In genomic region chr6:15663057-15663638, GRCh38 we compare ENCODE assay signal across 8 cellular contexts. TPM values are rescaled to one million over a fixed set of nuclear protein-coding genes. Genes with fewer than 3 reads are reported as not detected.
A peak's percentile ranks its signal among the peaks of the same experiment; 100 is the strongest.
DNase-seq lines count a peak whose midpoint lies in the region; ATAC-seq and TF ChIP-seq lines count a peak whose summit lies in the region.

No MANE protein-coding gene starts in this region.

- no peaks in the 10 kb centered on the region for H3K27me3 ChIP-seq in hepatocyte

- no peak for ATAC-seq in HG02588 (IDR thresholded peaks at IDR 0.05; ENCODE audit: unreplicated experiment)

- H3K4me1 Mint-ChIP-seq in activated naive CD4-positive, alpha-beta T cell treated with anti-CD3 and anti-CD28 coated beads, Interleukin-2, amount 10 ng/mL, durations not matched to agents 7 days and 5 days, result peaks cover 30% of the 10 kb centered on the region
- H3K4me1 Mint-ChIP-seq in activated T-helper 1 cell treated with anti-CD3 and anti-CD28 coated beads, Interleukin-12 subunit alpha, Interleukin-12 subunit beta, Interleukin-2, Interleukin-4 antibody, amounts not matched to agents 30 ng/mL and 10 ng/mL and 1 ng/mL, durations not matched to agents 14 hours and 24 hours and 36 hours (ENCODE audit: low read depth), result peaks cover 20% of the 10 kb centered on the region

- H3K79me2 ChIP-seq in hepatocyte, result peaks cover 34% of the 10 kb centered on the region

- no peak for TF ChIP-seq CTCF in hepatocyte (IDR thresholded peaks at IDR 0.05; ENCODE audit: poor library complexity)

- no peaks in the 10 kb centered on the region for H4K20me1 ChIP-seq in hepatocyte (ENCODE audit: insufficient read depth, poor library complexity, severe bottlenecking)

- no peaks in the 10 kb centered on the region for H3K9me3 Mint-ChIP-seq in activated naive CD4-positive, alpha-beta T cell treated with anti-CD3 and anti-CD28 coated beads, Interleukin-2, amount 10 ng/mL, durations not matched to agents 7 days and 5 days
- H3K9me3 Mint-ChIP-seq in activated T-helper 1 cell treated with anti-CD3 and anti-CD28 coated beads, Interleukin-12 subunit alpha, Interleukin-12 subunit beta, Interleukin-2, Interleukin-4 antibody, amounts not matched to agents 30 ng/mL and 10 ng/mL and 1 ng/mL, durations not matched to agents 14 hours and 24 hours and 36 hours, result no peaks in the 10 kb centered on the region

- H3K4me3 Mint-ChIP-seq in activated naive CD4-positive, alpha-beta T cell treated with anti-CD3 and anti-CD28 coated beads, Interleukin-2, amount 10 ng/mL, durations not matched to agents 7 days and 5 days, result peak overlapping the region; percentile 82
- H3K4me3 Mint-ChIP-seq in activated T-helper 1 cell treated with anti-CD3 and anti-CD28 coated beads, Interleukin-12 subunit alpha, Interleukin-12 subunit beta, Interleukin-2, Interleukin-4 antibody, amounts not matched to agents 30 ng/mL and 10 ng/mL and 1 ng/mL, durations not matched to agents 14 hours and 24 hours and 36 hours, result peak overlapping the region; percentile 81

- DNase-seq in activated naive CD4-positive, alpha-beta T cell treated with anti-CD3 and anti-CD28 coated beads, Interleukin-2, amount 10 ng/mL, durations not matched to agents 7 days and 5 days, result no peak
- no peak for DNase-seq in activated naive CD4-positive, alpha-beta T cell (lab: John Stamatoyannopoulos, UW)
- DNase-seq in activated T-helper 1 cell treated with anti-CD3 and anti-CD28 coated beads, Interleukin-12 subunit alpha, Interleukin-12 subunit beta, Interleukin-2, Interleukin-4 antibody, amounts not matched to agents 30 ng/mL and 10 ng/mL and 1 ng/mL, durations not matched to agents 14 hours and 24 hours and 36 hours (ENCODE audit: low spot score), result no peak
- no peak for DNase-seq in hepatocyte (ENCODE audit: low spot score)
- peak; percentile 14 for DNase-seq in skeletal muscle cell (ENCODE audit: low read depth)
- DNase-seq in KG1 (lab: John Stamatoyannopoulos, UW), result no peak

- peak overlapping the region; percentile 87 for H2AFZ ChIP-seq in hepatocyte

- H3K4me2 ChIP-seq in hepatocyte, result peak overlapping the region; percentile 89

- H3K4me1 ChIP-seq in hepatocyte (ENCODE audit: insufficient read depth), result peaks cover 7% of the 10 kb centered on the region

- H3K27ac ChIP-seq in KOPT-K1 (ENCODE audit: low read depth, low read length, poor library complexity, severe bottlenecking) (peak overlapping the region; percentile 68), hepatocyte (no peak overlapping the region)

- H3K36me3 ChIP-seq in KOPT-K1 (ENCODE audit: insufficient read depth, low read length) (peaks cover 9% of the 10 kb centered on the region), hepatocyte (replicated peaks; ENCODE audit: insufficient read depth, low read depth) (no peaks in the 10 kb centered on the region)

- H3K9me2 ChIP-seq in hepatocyte (replicated peaks; ENCODE audit: insufficient read depth), result no peaks in the 10 kb centered on the region

- intact Hi-C loops in activated T-helper 1 cell treated with anti-CD3 and anti-CD28 coated beads, Interleukin-12 subunit alpha, Interleukin-12 subunit beta, Interleukin-2, Interleukin-4 antibody, amounts not matched to agents 30 ng/mL and 10 ng/mL and 1 ng/mL, durations not matched to agents 14 hours and 24 hours and 36 hours (cut with micrococcal nuclease), result loop anchor here (2.0 kb wide), 2 partner anchors 34 to 466 kb away; partner anchors contain the start of gene MYLIP

- H3K4me3 ChIP-seq in hepatocyte (peak overlapping the region; percentile 41), skeletal muscle cell (ENCODE audit: low read depth, low read length) (peak overlapping the region; percentile 63)

- no peaks in the 10 kb centered on the region for H3K9me3 ChIP-seq in KOPT-K1 (ENCODE audit: insufficient read depth, low read length, poor library complexity, severe bottlenecking)
- H3K9me3 ChIP-seq in hepatocyte (ENCODE audit: low read depth), result no peaks in the 10 kb centered on the region

- H3K27me3 Mint-ChIP-seq in activated naive CD4-positive, alpha-beta T cell treated with anti-CD3 and anti-CD28 coated beads, Interleukin-2, amount 10 ng/mL, durations not matched to agents 7 days and 5 days, result peaks cover 19% of the 10 kb centered on the region
- H3K27me3 Mint-ChIP-seq in activated T-helper 1 cell treated with anti-CD3 and anti-CD28 coated beads, Interleukin-12 subunit alpha, Interleukin-12 subunit beta, Interleukin-2, Interleukin-4 antibody, amounts not matched to agents 30 ng/mL and 10 ng/mL and 1 ng/mL, durations not matched to agents 14 hours and 24 hours and 36 hours (ENCODE audit: insufficient read depth), result peaks cover 18% of the 10 kb centered on the region

- WGBS in hepatocyte (ENCODE audit: low lambda C conversion rate, missing lambda C conversion rate), result 25% methylated on average over 25 of the region's 25 CpGs

- H3K27ac Mint-ChIP-seq in activated naive CD4-positive, alpha-beta T cell treated with anti-CD3 and anti-CD28 coated beads, Interleukin-2, amount 10 ng/mL, durations not matched to agents 7 days and 5 days, result peak overlapping the region; percentile 87
- peak overlapping the region; percentile 77 for H3K27ac Mint-ChIP-seq in activated T-helper 1 cell treated with anti-CD3 and anti-CD28 coated beads, Interleukin-12 subunit alpha, Interleukin-12 subunit beta, Interleukin-2, Interleukin-4 antibody, amounts not matched to agents 30 ng/mL and 10 ng/mL and 1 ng/mL, durations not matched to agents 14 hours and 24 hours and 36 hours

- CTCF ChIA-PET in activated naive CD4-positive, alpha-beta T cell treated with anti-CD3 and anti-CD28 coated beads, Interleukin-2, amount 10 ng/mL, durations not matched to agents 7 days and 5 days (lab: Charles Lee), result no interaction called here

- peaks cover 13% of the 10 kb centered on the region for H3K36me3 Mint-ChIP-seq in activated naive CD4-positive, alpha-beta T cell treated with anti-CD3 and anti-CD28 coated beads, Interleukin-2, amount 10 ng/mL, durations not matched to agents 7 days and 5 days
- H3K36me3 Mint-ChIP-seq in activated T-helper 1 cell treated with anti-CD3 and anti-CD28 coated beads, Interleukin-12 subunit alpha, Interleukin-12 subunit beta, Interleukin-2, Interleukin-4 antibody, amounts not matched to agents 30 ng/mL and 10 ng/mL and 1 ng/mL, durations not matched to agents 14 hours and 24 hours and 36 hours (ENCODE audit: low read depth), result peaks cover 11% of the 10 kb centered on the region

RNA-seq across cellular contexts. Expression of gene DTNBP1, which starts 0.3 kb away (rescaled TPM):
- total RNA-seq in activated T-helper 1 cell treated with anti-CD3 and anti-CD28 coated beads, Interleukin-12 subunit alpha, Interleukin-12 subunit beta, Interleukin-2, Interleukin-4 antibody, amounts not matched to agents 30 ng/mL and 10 ng/mL and 1 ng/mL, durations not matched to agents 14 hours and 24 hours and 36 hours, result 17.2 and 19.2 TPM in 2 replicates
- 3.4 and 7.3 TPM in 2 replicates for total RNA-seq in hepatocyte
- polyA plus RNA-seq in hepatocyte, result 25.6 and 32.4 TPM in 2 replicates
